ENCODE assay signal across 21 cellular contexts in genomic region chr1:175803413-175803812, GRCh38.
"Had no signal": no experiment of that assay in that cellular context is flagged by ENCODE, and none has a peak within 500 bp of the region (broad histone marks: within the 10 kb centered on the region; RNA-seq: fewer than 3 reads in every experiment).

No MANE protein-coding gene starts in this region.

- DNase-seq: Kasumi-1, MM.1S, NCI-H1092 treated with DMSO at 0.1 percent for 48 hours, NCI-H1436, NCI-H1694 treated with DMSO at 0.1 percent for 48 hours, NCI-H1930, NCI-H2081, NCI-H2107, NCI-H2227 treated with DMSO at 0.1 percent for 48 hours, NCI-H524, NCI-H526 treated with DMSO at 0.1 percent for 48 hours, NCI-H82, SHP77, SK-N-SH, SW 1271 had no signal

- H3K4me3 Mint-ChIP-seq: IgD-negative memory B cell had no signal

- H3K9me3 ChIP-seq: SK-N-SH had no signal

- H3K4me3 ChIP-seq: K562 had no signal

- H3K9me3 Mint-ChIP-seq: IgD-negative memory B cell had no signal

- H3K4me2 ChIP-seq: KMS-11, SK-N-SH had no signal

- H3K4me1 Mint-ChIP-seq: IgD-negative memory B cell had no signal

- FAIRE-seq: HTR-8/SVneo, K562 had no signal

- H3K27ac Mint-ChIP-seq: IgD-negative memory B cell had no signal

- H3K27ac ChIP-seq: HL-60, KMS-11, RWPE1 had no signal

- H3K9ac ChIP-seq: KMS-11, SK-N-SH had no signal

- H3K36me3 Mint-ChIP-seq: IgD-negative memory B cell had no signal
